1 cellular context compared by ENCODE assay signal in the genomic region with DNA sequence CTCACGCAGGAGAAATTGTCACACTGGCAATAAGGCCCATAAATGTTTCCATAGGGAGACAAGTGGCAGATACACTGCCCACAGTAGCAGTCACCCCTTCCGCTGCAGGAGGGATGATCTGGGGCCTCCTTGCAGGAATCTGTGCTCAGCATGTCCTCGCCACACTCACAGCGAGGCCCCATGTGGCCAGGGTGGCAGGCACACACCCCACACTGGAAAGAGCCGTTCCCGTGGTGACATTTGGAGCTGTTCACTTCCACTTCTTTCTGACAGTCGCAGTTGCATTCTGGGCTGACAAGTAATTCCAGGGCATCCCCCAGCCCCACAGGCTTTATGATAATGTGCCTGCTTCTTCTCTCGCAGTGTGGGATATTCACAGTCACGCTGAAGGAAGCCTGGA.
TF ChIP-seq lines count a peak whose summit lies in the region.

No MANE protein-coding gene starts in this region.

TF ChIP-seq in HepG2, 621 proteins besides CTCF, POLR2A, EP300 and RAD21 (continued from another document):
- TF ChIP-seq ZBTB34 (CRISPR knock-in tag; IDR thresholded peaks at IDR 0.05) = no peak
- no peak for TF ChIP-seq HOXA5 (CRISPR knock-in tag; IDR thresholded peaks at IDR 0.05)
- TF ChIP-seq HBP1 (CRISPR knock-in tag; IDR thresholded peaks at IDR 0.05; ENCODE audit: low read depth) = no peak
- TF ChIP-seq SAP130 (CRISPR knock-in tag; IDR thresholded peaks at IDR 0.05; ENCODE audit: low read depth) = no peak
- no peak for TF ChIP-seq E2F2 (CRISPR knock-in tag; IDR thresholded peaks at IDR 0.05; ENCODE audit: borderline replicate concordance)
- no peak for TF ChIP-seq ZNF660 (CRISPR knock-in tag; IDR thresholded peaks at IDR 0.05; ENCODE audit: borderline replicate concordance, low read depth)
- TF ChIP-seq KMT2B (CRISPR knock-in tag; IDR thresholded peaks at IDR 0.05) = no peak
- TF ChIP-seq, protein P1, sequence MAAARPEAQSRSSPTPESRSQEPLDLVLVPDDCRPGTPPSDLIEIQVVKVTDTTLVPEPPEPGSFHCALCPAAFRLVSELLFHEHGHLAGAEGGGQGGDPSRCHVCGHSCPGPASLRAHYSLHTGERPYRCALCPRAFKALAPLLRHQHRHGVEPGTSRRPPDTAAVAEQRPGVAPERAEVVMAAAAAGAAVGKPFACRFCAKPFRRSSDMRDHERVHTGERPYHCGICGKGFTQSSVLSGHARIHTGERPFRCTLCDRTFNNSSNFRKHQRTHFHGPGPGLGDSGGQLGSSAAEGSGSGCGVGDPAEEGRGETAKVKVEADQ (CRISPR knock-in tag; IDR thresholded peaks at IDR 0.05; ENCODE audit: borderline replicate concordance) = no peak
- TF ChIP-seq MIXL1 (CRISPR knock-in tag; IDR thresholded peaks at IDR 0.05) = no peak
